Comparison of ENCODE assay signal across 9 cellular contexts in genomic region chr7:45855680-45856079, GRCh38. TPM values are rescaled to one million over a fixed set of nuclear protein-coding genes. Genes with fewer than 3 reads are reported as not detected.
"Had no signal": no experiment of that assay in that cellular context is flagged by ENCODE, and none has a peak within 500 bp of the region (broad histone marks: within the 10 kb centered on the region; RNA-seq: fewer than 3 reads in every experiment).

No MANE protein-coding gene starts in this region.

RNA-seq across cellular contexts. Expression of gene CCDC201, which starts 17.2 kb away (rescaled TPM):
- total RNA-seq: activated CD4-positive, alpha-beta memory T cell treated with anti-CD3 and anti-CD28 coated beads for 36 hours; activated CD4-positive, alpha-beta T cell treated with anti-CD3 and anti-CD28 coated beads, Interleukin-2, amount 10 ng/mL, durations not matched to agents 7 days and 5 days; activated naive CD4-positive, alpha-beta T cell treated with anti-CD3 and anti-CD28 coated beads, Interleukin-2, amount 50 U/mL, for 72 hours; activated T-cell treated with anti-CD3 and anti-CD28 coated beads, Interleukin-2, amount 50 U/mL, for 4 hours; ascending aorta; body of pancreas; cardiac muscle cell; MCF 10A; T-cell had no signal
- polyA plus RNA-seq: cardiac muscle cell had no signal

RNA-seq across cellular contexts. Expression of gene IGFBP1, which starts 32.6 kb away (rescaled TPM):
- total RNA-seq: activated CD4-positive, alpha-beta memory T cell treated with anti-CD3 and anti-CD28 coated beads for 36 hours; activated CD4-positive, alpha-beta T cell treated with anti-CD3 and anti-CD28 coated beads, Interleukin-2, amount 10 ng/mL, durations not matched to agents 7 days and 5 days; activated naive CD4-positive, alpha-beta T cell treated with anti-CD3 and anti-CD28 coated beads, Interleukin-2, amount 50 U/mL, for 72 hours; ascending aorta; MCF 10A had no signal
- polyA plus RNA-seq: cardiac muscle cell had no signal
